ENCODE assay signal across 19 cellular contexts in the genomic region with DNA sequence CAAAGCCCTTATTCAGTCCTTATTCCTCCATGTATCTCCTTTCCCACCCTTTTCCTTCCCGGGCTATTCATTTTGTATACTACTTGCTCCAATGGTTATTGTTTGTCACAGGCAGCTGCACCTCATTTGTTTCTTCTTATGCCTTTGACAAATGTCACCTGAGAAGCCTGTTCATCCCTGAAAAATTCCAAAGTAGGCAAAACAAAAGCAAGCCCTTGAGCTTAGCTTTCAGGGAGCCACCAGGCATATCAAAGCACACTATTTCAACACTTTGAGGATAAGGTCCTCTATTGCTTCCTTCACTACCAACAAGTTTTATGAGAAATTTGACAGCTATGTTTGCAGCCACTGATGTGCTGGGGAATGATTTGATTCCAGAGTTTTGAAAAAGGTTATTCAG.
"Had no signal": no experiment of that assay in that cellular context is flagged by ENCODE, and none has a peak within 500 bp of the region (broad histone marks: within the 10 kb centered on the region; RNA-seq: fewer than 3 reads in every experiment).

No MANE protein-coding gene starts in this region.

- ATAC-seq: activated CD8-positive, alpha-beta memory T cell treated with anti-CD3 and anti-CD28 coated beads, Interleukin-2, amount 10 ng/mL, durations not matched to agents 7 days and 5 days; esophagus mucosa; gastroesophageal sphincter; heart left ventricle; right cardiac atrium had no signal

- H3K36me3 ChIP-seq: gastroesophageal sphincter, heart left ventricle, prostate gland, tibial nerve, uterus had no signal

- H3K4me1 Mint-ChIP-seq: activated B cell treated with CpG ODN at 0.5 μM for 24 hours; activated CD8-positive, alpha-beta memory T cell treated with anti-CD3 and anti-CD28 coated beads, Interleukin-2, amount 10 ng/mL, durations not matched to agents 7 days and 5 days; immature natural killer cell; memory B cell had no signal

- DNase-seq: activated B cell treated with CpG ODN at 0.5 μM for 24 hours; activated CD4-positive, alpha-beta memory T cell treated with anti-CD3 and anti-CD28 coated beads for 36 hours; activated CD4-positive, alpha-beta T cell treated with anti-CD3 and anti-CD28 coated beads for 4 hours; activated CD8-positive, alpha-beta memory T cell treated with anti-CD3 and anti-CD28 coated beads, Interleukin-2, amount 10 ng/mL, durations not matched to agents 7 days and 5 days; cerebellar nuclear complex; cortex of kidney; heart left ventricle; immature natural killer cell; right cardiac atrium; uterus had no signal

- H3K9me3 ChIP-seq: gastroesophageal sphincter, prostate gland, uterus had no signal

- H3K27me3 ChIP-seq: gastroesophageal sphincter, heart left ventricle, tibial nerve, uterus had no signal

- H3K4me3 ChIP-seq: gastroesophageal sphincter, heart left ventricle, prostate gland, skin epidermis, tibial nerve, uterus had no signal

- H3K4me3 Mint-ChIP-seq: activated B cell treated with CpG ODN at 0.5 μM for 24 hours; activated CD4-positive, alpha-beta memory T cell treated with anti-CD3 and anti-CD28 coated beads for 36 hours; activated CD8-positive, alpha-beta memory T cell treated with anti-CD3 and anti-CD28 coated beads, Interleukin-2, amount 10 ng/mL, durations not matched to agents 7 days and 5 days; activated naive CD8-positive, alpha-beta T cell; immature natural killer cell; memory B cell; neural crest cell; stimulated activated naive CD8-positive, alpha-beta T cell treated with anti-CD3 and anti-CD28 coated beads, Interleukin-15, Interleukin-2, amounts not matched to agents 100 ng/mL and 50 ng/mL, for 24 hours had no signal

- H3K4me1 ChIP-seq: gastroesophageal sphincter, heart left ventricle, prostate gland, tibial nerve, uterus had no signal

- H3K36me3 Mint-ChIP-seq: activated CD4-positive, alpha-beta memory T cell treated with anti-CD3 and anti-CD28 coated beads for 36 hours; activated CD8-positive, alpha-beta memory T cell treated with anti-CD3 and anti-CD28 coated beads, Interleukin-2, amount 10 ng/mL, durations not matched to agents 7 days and 5 days; activated naive CD8-positive, alpha-beta T cell; immature natural killer cell; memory B cell had no signal

- H3K27ac Mint-ChIP-seq: activated B cell treated with CpG ODN at 0.5 μM for 24 hours; activated CD4-positive, alpha-beta memory T cell treated with anti-CD3 and anti-CD28 coated beads for 36 hours; activated CD8-positive, alpha-beta memory T cell treated with anti-CD3 and anti-CD28 coated beads, Interleukin-2, amount 10 ng/mL, durations not matched to agents 7 days and 5 days; activated naive CD8-positive, alpha-beta T cell; immature natural killer cell; memory B cell; stimulated activated naive CD8-positive, alpha-beta T cell treated with anti-CD3 and anti-CD28 coated beads, Interleukin-15, Interleukin-2, amounts not matched to agents 100 ng/mL and 50 ng/mL, for 24 hours had no signal

- H3K27me3 Mint-ChIP-seq: activated B cell treated with CpG ODN at 0.5 μM for 24 hours; activated CD4-positive, alpha-beta memory T cell treated with anti-CD3 and anti-CD28 coated beads for 36 hours; activated CD8-positive, alpha-beta memory T cell treated with anti-CD3 and anti-CD28 coated beads, Interleukin-2, amount 10 ng/mL, durations not matched to agents 7 days and 5 days; activated naive CD8-positive, alpha-beta T cell; memory B cell; stimulated activated naive CD8-positive, alpha-beta T cell treated with anti-CD3 and anti-CD28 coated beads, Interleukin-15, Interleukin-2, amounts not matched to agents 100 ng/mL and 50 ng/mL, for 24 hours had no signal
